ENCODE assay signal across 13 cellular contexts in genomic region chr9:113464672-113465271, GRCh38. TPM values are rescaled to one million over a fixed set of nuclear protein-coding genes. Genes with fewer than 3 reads are reported as not detected.
DNase-seq lines count a peak whose midpoint lies in the region; ATAC-seq and TF ChIP-seq lines count a peak whose summit lies in the region.
"Had no signal": no experiment of that assay in that cellular context is flagged by ENCODE, and none has a peak within 500 bp of the region (broad histone marks: within the 10 kb centered on the region; RNA-seq: fewer than 3 reads in every experiment).

No MANE protein-coding gene starts in this region.

- peaks cover 52% of the 10 kb centered on the region for H3K4me1 Mint-ChIP-seq in brain
- H3K4me1 Mint-ChIP-seq in neural progenitor cell: peaks cover 39% of the 10 kb centered on the region

- H3K27ac Mint-ChIP-seq in brain (peak overlapping the region in 4 of 5 experiments; percentile 10 to 78 (median 36)), neural progenitor cell (no peak overlapping the region)

- H3K9ac ChIP-seq in neural progenitor cell: no peak overlapping the region
- H3K9ac ChIP-seq: KMS-11 had no signal

- TF ChIP-seq CTCF in heart right ventricle (IDR thresholded peaks at IDR 0.05) (no peak), brain (conservative IDR thresholded peaks at IDR 0.05) (no peak), neural progenitor cell (IDR thresholded peaks at IDR 0.05) (no peak)

- H3K9me3 Mint-ChIP-seq in brain: peaks cover 0 to 12% (median 8%) of the 10 kb centered on the region in 5 experiments
- H3K9me3 Mint-ChIP-seq in neural progenitor cell: peaks cover 13% of the 10 kb centered on the region

- H3K36me3 Mint-ChIP-seq in brain: peaks cover 5% of the 10 kb centered on the region
- H3K36me3 Mint-ChIP-seq in neural progenitor cell: peaks cover 4% of the 10 kb centered on the region

- no peak overlapping the region for H2AFZ ChIP-seq in neural progenitor cell (replicated peaks)

- no peaks in the 10 kb centered on the region for H4K20me1 ChIP-seq in neural progenitor cell (ENCODE audit: low read depth)

- ATAC-seq in heart right ventricle: no peak
- no peak for ATAC-seq in left ventricle myocardium superior
- no peak for ATAC-seq in GM19463 (IDR thresholded peaks at IDR 0.05; ENCODE audit: unreplicated experiment)

- no peaks in the 10 kb centered on the region for H3K79me2 ChIP-seq in neural progenitor cell (ENCODE audit: low read depth)

- H3K27me3 ChIP-seq in heart right ventricle (peaks cover 0 to 11% (median 0%) of the 10 kb centered on the region in 7 donors), neural progenitor cell (peaks cover 33% of the 10 kb centered on the region)
- H3K27me3 ChIP-seq: upper lobe of left lung had no signal

- peak overlapping the region in 9 of 10 donors; percentile 56 to 91 (median 81) for H3K27ac ChIP-seq in heart right ventricle
- H3K27ac ChIP-seq in neural progenitor cell: no peak overlapping the region
- H3K27ac ChIP-seq: KMS-11, upper lobe of left lung had no signal

- no peak for DNase-seq in heart right ventricle
- DNase-seq in left ventricle myocardium superior: no peak
- no peak for DNase-seq in neural progenitor cell (ENCODE audit: low spot score)
- DNase-seq in stimulated activated CD4-positive, alpha-beta T cell treated with anti-CD3 and anti-CD28 coated beads, Interleukin-4, amount 100 ng/mL, for 4 hours: no peak
- DNase-seq in NCI-H1105 (lab: John Stamatoyannopoulos, UW): no peak
- no peak for DNase-seq in amygdala (lab: John Stamatoyannopoulos, UW)
- DNase-seq: activated CD4-positive, alpha-beta T cell treated with anti-CD3 and anti-CD28 coated beads for 48 hours; activated effector memory CD4-positive, alpha-beta T cell treated with Interleukin-2 at 50 U/mL for 16 hours; midbrain; upper lobe of left lung had no signal

- H3F3A ChIP-seq in neural progenitor cell (ENCODE audit: low read depth): peaks cover 10% of the 10 kb centered on the region

- H3K4me1 ChIP-seq in heart right ventricle (peaks cover 0 to 33% (median 12%) of the 10 kb centered on the region in 9 donors), neural progenitor cell (peaks cover 20% of the 10 kb centered on the region)

- peak overlapping the region in 8 of 10 donors; percentile 27 to 59 (median 51) for H3K4me3 ChIP-seq in heart right ventricle
- H3K4me3 ChIP-seq in neural progenitor cell: peak overlapping the region; percentile 47

- H3K36me3 ChIP-seq in heart right ventricle: no peaks in the 10 kb centered on the region
- H3K36me3 ChIP-seq in neural progenitor cell: no peaks in the 10 kb centered on the region
- H3K36me3 ChIP-seq: upper lobe of left lung had no signal

- 56 to 67% methylated on average over 5 of the region's 5 CpGs for WGBS in heart right ventricle, 2 donors

- H3K27me3 Mint-ChIP-seq in brain (peaks cover 3% of the 10 kb centered on the region), neural progenitor cell (ENCODE audit: insufficient read depth, low read depth) (peaks cover 12% of the 10 kb centered on the region)

- intact Hi-C loops in heart right ventricle (cut with DNase I): loop anchor here in 3 of 10 donors (5.0 kb wide), 3 partner anchors 33 to 108 kb away; no protein-coding TSS in a partner anchor
- intact Hi-C loops in left ventricle myocardium superior (cut with micrococcal nuclease): no loop called here

- peak overlapping the region; percentile 14 to 84 (median 79) for H3K4me3 Mint-ChIP-seq in brain
- peak overlapping the region; percentile 80 for H3K4me3 Mint-ChIP-seq in neural progenitor cell

- peaks cover 0 to 6% (median 0%) of the 10 kb centered on the region in 11 donors for H3K9me3 ChIP-seq in heart right ventricle
- no peaks in the 10 kb centered on the region for H3K9me3 ChIP-seq in neural progenitor cell (ENCODE audit: low read depth)
- H3K9me3 ChIP-seq: upper lobe of left lung had no signal

- H3K4me2 ChIP-seq in neural progenitor cell: peak overlapping the region; percentile 83
- H3K4me2 ChIP-seq: KMS-11 had no signal

RNA-seq across cellular contexts. Expression of gene RGS3, which starts 1.2 kb away (rescaled TPM):
- 100 to 1,000 TPM in 9 of 10 donors, 10 to 100 TPM in 1; 98.7 to 201 (median 140) TPM for total RNA-seq in heart right ventricle
- polyA plus RNA-seq in heart right ventricle: 100 to 1,000 TPM in 1 of 2 donors, 10 to 100 TPM in 1; 65.4 to 125 TPM
- total RNA-seq in left ventricle myocardium superior: 115 TPM
- polyA plus RNA-seq in brain (ENCODE audit: insufficient read depth, low read depth, low replicate concordance): 74.7 TPM
- 30.3 and 39.9 TPM in 2 replicates for total RNA-seq in neural progenitor cell (ENCODE audit: low replicate concordance)

RNA-seq across cellular contexts. Expression of gene C9orf43, which starts 54.2 kb away (rescaled TPM):
- total RNA-seq in heart right ventricle (1 to 10 TPM in 1 of 10 donors, under 1 TPM in 7, not detected in 2; 0.17 to 1.1 (median 0.31) TPM), left ventricle myocardium superior (0.12 TPM), neural progenitor cell (ENCODE audit: low replicate concordance) (0.50 and 1.3 TPM in 2 replicates)
- polyA plus RNA-seq in heart right ventricle (under 1 TPM; 0.06 to 0.29 TPM), brain (ENCODE audit: insufficient read depth, low read depth, low replicate concordance) (0.87 TPM)

RNA-seq across cellular contexts. Expression of gene POLE3, which starts 54.3 kb away (rescaled TPM):
- total RNA-seq in heart right ventricle (10 to 100 TPM; 19.0 to 26.9 (median 23.1) TPM), left ventricle myocardium superior (25.1 TPM), neural progenitor cell (ENCODE audit: low replicate concordance) (48.2 and 57.8 TPM in 2 replicates)
- polyA plus RNA-seq in heart right ventricle (10 to 100 TPM; 14.2 to 45.0 TPM), brain (ENCODE audit: insufficient read depth, low read depth, low replicate concordance) (92.7 TPM)
